10 cellular contexts compared by ENCODE assay signal in the genomic region with DNA sequence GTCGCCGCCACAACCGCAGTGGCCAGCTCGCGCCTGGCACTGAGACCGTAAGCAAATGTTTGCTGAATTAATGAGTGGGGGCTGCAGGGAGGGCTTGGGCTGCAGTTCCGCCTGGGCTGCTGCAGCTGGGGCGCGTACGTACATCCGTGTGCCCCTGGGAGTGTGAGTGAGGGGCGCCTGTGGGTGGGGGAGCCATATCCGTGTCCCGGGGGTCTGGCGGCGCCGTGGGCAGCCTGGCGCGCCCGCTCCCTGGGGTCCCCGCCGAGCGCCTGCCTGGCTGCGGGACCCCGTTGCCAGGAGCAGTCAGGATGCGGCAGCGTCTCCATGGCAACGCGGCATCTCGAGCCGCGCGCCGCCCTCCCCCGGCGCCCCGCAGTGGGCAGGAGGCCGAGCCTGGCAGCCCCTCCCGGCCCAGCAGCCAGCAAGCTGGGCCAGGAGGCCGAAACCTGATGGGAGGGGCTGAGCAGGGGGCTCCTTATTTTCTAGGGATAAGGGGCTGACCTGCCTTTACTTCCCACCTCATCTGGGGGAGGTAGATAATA. TPM values are rescaled to one million over a fixed set of nuclear protein-coding genes. Genes with fewer than 3 reads are reported as not detected.
DNase-seq lines count a peak whose midpoint lies in the region; ATAC-seq and TF ChIP-seq lines count a peak whose summit lies in the region.
"Had no signal": no experiment of that assay in that cellular context is flagged by ENCODE, and none has a peak within 500 bp of the region (broad histone marks: within the 10 kb centered on the region; RNA-seq: fewer than 3 reads in every experiment).

No MANE protein-coding gene starts in this region.

- H3K4me3 Mint-ChIP-seq in activated naive CD4-positive, alpha-beta T cell treated with anti-CD3 and anti-CD28 coated beads, Interleukin-2, amount 10 ng/mL, durations not matched to agents 7 days and 5 days, result no peak overlapping the region
- peak overlapping the region; percentile 61 for H3K4me3 Mint-ChIP-seq in WTC11

- TF ChIP-seq CTCF in WTC11 (IDR thresholded peaks at IDR 0.05), result no peak
- TF ChIP-seq CTCF in foreskin keratinocyte (conservative IDR thresholded peaks at IDR 0.05), result no peak

- no peaks in the 10 kb centered on the region for H3K9me3 Mint-ChIP-seq in activated naive CD4-positive, alpha-beta T cell treated with anti-CD3 and anti-CD28 coated beads, Interleukin-2, amount 10 ng/mL, durations not matched to agents 7 days and 5 days
- no peaks in the 10 kb centered on the region for H3K9me3 Mint-ChIP-seq in WTC11
- H3K9me3 Mint-ChIP-seq: activated CD4-positive, alpha-beta T cell treated with anti-CD3 and anti-CD28 coated beads, Interleukin-2, amount 10 ng/mL, durations not matched to agents 7 days and 5 days had no signal

- peaks cover 47% of the 10 kb centered on the region for H3K27me3 ChIP-seq in foreskin keratinocyte

- H3K4me1 ChIP-seq in foreskin keratinocyte, result no peaks in the 10 kb centered on the region

- H3K27ac ChIP-seq in foreskin keratinocyte, result no peak overlapping the region
- H3K27ac ChIP-seq: cardiac muscle cell had no signal

- DNase-seq in activated naive CD4-positive, alpha-beta T cell treated with anti-CD3 and anti-CD28 coated beads, Interleukin-2, amount 10 ng/mL, durations not matched to agents 7 days and 5 days, result peak; percentile 47
- no peak for DNase-seq in activated naive CD4-positive, alpha-beta T cell treated with Interleukin-2 at 50 U/mL for 16 hours
- DNase-seq in WTC11 (ENCODE audit: low spot score), result peak; percentile 78
- DNase-seq in hippocampal formation (lab: John Stamatoyannopoulos, UW), result peak; percentile 52 to 81
- peak; percentile 78 for DNase-seq in superior temporal gyrus (ENCODE audit: extremely low spot score)
- no peak for DNase-seq in kidney tubule cell (ENCODE audit: low spot score)
- no peak for DNase-seq in NCI-H2107 treated with DMSO at 0.1 percent for 48 hours (lab: John Stamatoyannopoulos, UW; ENCODE audit: unreplicated experiment)
- no peak for DNase-seq in foreskin keratinocyte
- DNase-seq: activated CD4-positive, alpha-beta T cell treated with anti-CD3 and anti-CD28 coated beads, Interleukin-2, amount 10 ng/mL, durations not matched to agents 7 days and 5 days had no signal

- ATAC-seq in WTC11 (peak; percentile 8), foreskin keratinocyte (no peak)

- peaks cover 88% of the 10 kb centered on the region for H3K27me3 Mint-ChIP-seq in activated naive CD4-positive, alpha-beta T cell treated with anti-CD3 and anti-CD28 coated beads, Interleukin-2, amount 10 ng/mL, durations not matched to agents 7 days and 5 days
- peaks cover 59% of the 10 kb centered on the region for H3K27me3 Mint-ChIP-seq in WTC11 (ENCODE audit: low read depth)

- H3K27ac Mint-ChIP-seq in activated naive CD4-positive, alpha-beta T cell treated with anti-CD3 and anti-CD28 coated beads, Interleukin-2, amount 10 ng/mL, durations not matched to agents 7 days and 5 days, result no peak overlapping the region
- H3K27ac Mint-ChIP-seq in WTC11, result no peak overlapping the region
- H3K27ac Mint-ChIP-seq: activated CD4-positive, alpha-beta T cell treated with anti-CD3 and anti-CD28 coated beads, Interleukin-2, amount 10 ng/mL, durations not matched to agents 7 days and 5 days had no signal

- POLR2A ChIA-PET in WTC11 (lab: Charles Lee), result interaction anchor here (0.6 to 2.9 kb wide), 4 partner anchors 17 to 129 kb away, joined by 3 to 13 read pairs (median 4); a partner anchor contains a TSS

- peaks cover 8% of the 10 kb centered on the region for H3K4me1 Mint-ChIP-seq in activated naive CD4-positive, alpha-beta T cell treated with anti-CD3 and anti-CD28 coated beads, Interleukin-2, amount 10 ng/mL, durations not matched to agents 7 days and 5 days
- peaks cover 51% of the 10 kb centered on the region for H3K4me1 Mint-ChIP-seq in WTC11

- CTCF ChIA-PET in activated naive CD4-positive, alpha-beta T cell treated with anti-CD3 and anti-CD28 coated beads, Interleukin-2, amount 10 ng/mL, durations not matched to agents 7 days and 5 days (lab: Charles Lee), result interaction anchor here (0.5 to 1.6 kb wide), 5 partner anchors 12 to 341 kb away, joined by 3 to 5 read pairs (median 3); no protein-coding TSS in a partner anchor
- CTCF ChIA-PET in WTC11 (lab: Charles Lee), result interaction anchor here (0.9 to 4.9 kb wide), 17 partner anchors 11 to 205 kb away, joined by 3 to 247 read pairs (median 8); a partner anchor contains a TSS

- no peaks in the 10 kb centered on the region for H3K36me3 Mint-ChIP-seq in activated naive CD4-positive, alpha-beta T cell treated with anti-CD3 and anti-CD28 coated beads, Interleukin-2, amount 10 ng/mL, durations not matched to agents 7 days and 5 days
- H3K36me3 Mint-ChIP-seq in WTC11, result no peaks in the 10 kb centered on the region

TF ChIP-seq in WTC11, 78 proteins besides CTCF, POLR2A, EP300 and RAD21:
- TF ChIP-seq ETV6 (CRISPR knock-in tag; IDR thresholded peaks at IDR 0.05), result 0 out of 2 replicates have a peak, but pooled peaks have one; percentile 18
- TF ChIP-seq, protein P1, sequence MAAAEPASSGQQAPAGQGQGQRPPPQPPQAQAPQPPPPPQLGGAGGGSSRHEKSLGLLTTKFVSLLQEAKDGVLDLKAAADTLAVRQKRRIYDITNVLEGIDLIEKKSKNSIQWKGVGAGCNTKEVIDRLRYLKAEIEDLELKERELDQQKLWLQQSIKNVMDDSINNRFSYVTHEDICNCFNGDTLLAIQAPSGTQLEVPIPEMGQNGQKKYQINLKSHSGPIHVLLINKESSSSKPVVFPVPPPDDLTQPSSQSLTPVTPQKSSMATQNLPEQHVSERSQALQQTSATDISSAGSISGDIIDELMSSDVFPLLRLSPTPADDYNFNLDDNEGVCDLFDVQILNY (CRISPR knock-in tag; IDR thresholded peaks at IDR 0.05), result no peak

RNA-seq across cellular contexts. Expression of a gene that starts 31.3 kb away (rescaled TPM):
- 0.55 to 0.57 TPM (median 0.57 TPM) in 3 replicates for total RNA-seq in WTC11 (2021)
- total RNA-seq in foreskin keratinocyte, result not detected in 2 replicates
- polyA plus RNA-seq in foreskin keratinocyte, result not detected in 2 replicates
- total RNA-seq: activated CD4-positive, alpha-beta T cell treated with anti-CD3 and anti-CD28 coated beads, Interleukin-2, amount 10 ng/mL, durations not matched to agents 7 days and 5 days had no signal

Comparison
In these comparisons a context has a peak if more than half of its experiments do, and no peak if none do; other contexts are left out.
1. DNase-seq: peak in activated naive CD4-positive, alpha-beta T cell treated with anti-CD3 and anti-CD28 coated beads, Interleukin-2, amount 10 ng/mL, durations not matched to agents 7 days and 5 days (single experiment), WTC11 (single experiment), hippocampal formation (2 of 2) and superior temporal gyrus (single experiment); none in activated naive CD4-positive, alpha-beta T cell treated with Interleukin-2 at 50 U/mL for 16 hours (single experiment), kidney tubule cell (single experiment), NCI-H2107 treated with DMSO at 0.1 percent for 48 hours (single experiment) and foreskin keratinocyte (0 of 2).